In the genomic region with DNA sequence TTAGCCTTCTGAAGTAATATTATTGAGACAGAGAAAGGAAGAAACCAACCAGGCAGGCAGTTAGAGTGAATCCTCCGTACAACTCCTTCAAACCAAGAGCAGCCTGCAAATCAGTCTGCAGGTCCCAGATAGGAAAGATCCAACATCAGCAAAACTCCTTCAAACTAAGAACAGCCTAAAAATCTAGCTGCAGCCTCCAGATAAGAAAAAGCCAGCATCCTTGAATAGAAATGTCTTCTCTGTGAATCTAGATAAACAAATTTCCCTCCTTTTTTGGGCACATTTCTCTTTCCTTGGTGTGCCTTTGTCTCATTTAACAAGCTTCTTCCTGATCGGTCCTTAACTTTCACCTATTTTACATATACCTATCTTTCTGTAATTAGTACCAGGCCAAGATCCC, we compare ENCODE assay signal across 32 cellular contexts.
"Had no signal": no experiment of that assay in that cellular context is flagged by ENCODE, and none has a peak within 500 bp of the region (broad histone marks: within the 10 kb centered on the region; RNA-seq: fewer than 3 reads in every experiment).

No MANE protein-coding gene starts in this region.

- H3K4me3 Mint-ChIP-seq: activated B cell treated with CpG ODN at 0.5 μM for 24 hours; activated CD4-positive, alpha-beta memory T cell treated with anti-CD3 and anti-CD28 coated beads for 36 hours; activated naive CD4-positive, alpha-beta T cell treated with anti-CD3 and anti-CD28 coated beads for 36 hours; activated naive CD8-positive, alpha-beta T cell treated with anti-CD3 and anti-CD28 coated beads for 36 hours; activated T-cell treated with anti-CD3 and anti-CD28 coated beads, Interleukin-2, amount 50 U/mL, for 4 hours; activated T-helper 1 cell treated with anti-CD3 and anti-CD28 coated beads, Interleukin-12 subunit alpha, Interleukin-12 subunit beta, Interleukin-2, Interleukin-4 antibody, amounts not matched to agents 30 ng/mL and 10 ng/mL and 1 ng/mL, durations not matched to agents 14 hours and 24 hours and 36 hours; central memory CD8-positive, alpha-beta T cell; T-cell had no signal

- H3K4me1 Mint-ChIP-seq: activated B cell treated with CpG ODN at 0.5 μM for 24 hours; activated naive CD8-positive, alpha-beta T cell treated with anti-CD3 and anti-CD28 coated beads for 36 hours; central memory CD8-positive, alpha-beta T cell; T-cell had no signal

- H3K36me3 Mint-ChIP-seq: activated CD4-positive, alpha-beta memory T cell treated with anti-CD3 and anti-CD28 coated beads for 36 hours; activated naive CD8-positive, alpha-beta T cell treated with anti-CD3 and anti-CD28 coated beads for 36 hours; T-cell had no signal

- H3K27ac ChIP-seq: cardiac muscle cell, PC-9, RWPE1, VCaP had no signal

- H3K4me3 ChIP-seq: cardiac muscle cell, PC-9 had no signal

- H3K27me3 Mint-ChIP-seq: activated B cell treated with CpG ODN at 0.5 μM for 24 hours; activated CD4-positive, alpha-beta memory T cell treated with anti-CD3 and anti-CD28 coated beads for 36 hours; activated naive CD8-positive, alpha-beta T cell treated with anti-CD3 and anti-CD28 coated beads for 36 hours; central memory CD8-positive, alpha-beta T cell; T-cell had no signal

- H3K9me3 Mint-ChIP-seq: activated naive CD4-positive, alpha-beta T cell treated with anti-CD3 and anti-CD28 coated beads for 36 hours; activated naive CD8-positive, alpha-beta T cell treated with anti-CD3 and anti-CD28 coated beads for 36 hours had no signal

- H2AFZ ChIP-seq: PC-9 had no signal

- ATAC-seq: activated T-cell treated with anti-CD3 and anti-CD28 coated beads, Interleukin-2, amount 50 U/mL, for 4 hours; Right ventricle myocardium inferior; T-cell had no signal

- H3K27ac Mint-ChIP-seq: activated B cell treated with CpG ODN at 0.5 μM for 24 hours; activated CD4-positive, alpha-beta memory T cell treated with anti-CD3 and anti-CD28 coated beads for 36 hours; activated naive CD4-positive, alpha-beta T cell treated with anti-CD3 and anti-CD28 coated beads for 36 hours; activated naive CD8-positive, alpha-beta T cell treated with anti-CD3 and anti-CD28 coated beads for 36 hours; activated T-helper 1 cell treated with anti-CD3 and anti-CD28 coated beads, Interleukin-12 subunit alpha, Interleukin-12 subunit beta, Interleukin-2, Interleukin-4 antibody, amounts not matched to agents 30 ng/mL and 10 ng/mL and 1 ng/mL, durations not matched to agents 14 hours and 24 hours and 36 hours; T-cell had no signal

- H3K27me3 ChIP-seq: cardiac muscle cell had no signal

- DNase-seq: activated B cell treated with CpG ODN at 0.5 μM for 24 hours; activated CD4-positive, alpha-beta memory T cell treated with anti-CD3 and anti-CD28 coated beads for 36 hours; activated CD4-positive, alpha-beta T cell treated with anti-CD3 and anti-CD28 coated beads for 4 hours; activated CD4-positive, alpha-beta T cell treated with anti-CD3 and anti-CD28 coated beads, Interleukin-2, amount 50 U/mL, for 1 hour; activated CD4-positive, CD25-positive, alpha-beta regulatory T cell treated with anti-CD3 and anti-CD28 coated beads, Interleukin-2, amount 50 U/mL, for 72 hours; activated CD8-positive, alpha-beta memory T cell treated with anti-CD3 and anti-CD28 coated beads, Interleukin-2, amount 50 U/mL, for 4 hours; activated gamma-delta T cell treated with Interleukin-2 at 50 U/mL for 16 hours; activated naive CD4-positive, alpha-beta T cell treated with anti-CD3 and anti-CD28 coated beads for 36 hours; activated naive CD8-positive, alpha-beta T cell treated with anti-CD3 and anti-CD28 coated beads for 36 hours; activated T-cell treated with anti-CD3 and anti-CD28 coated beads for 4 hours; activated T-cell treated with anti-CD3 and anti-CD28 coated beads, Interleukin-2, amount 50 U/mL, for 4 hours; amniotic stem cell; aorta; Karpas-422; KBM-7; NCI-H1092; NCI-H1436 treated with DMSO at 0.1 percent for 48 hours; NCI-H1694 treated with DMSO at 0.1 percent for 48 hours; NCI-H2029; NCI-H345; NCI-H524 treated with DMSO at 0.1 percent for 48 hours; PC-9; T-cell; T-helper 2 cell; T-helper 9 cell had no signal

- FAIRE-seq: RCC 7860 had no signal

- H3K36me3 ChIP-seq: cardiac muscle cell had no signal

- H3K4me2 ChIP-seq: PC-9 had no signal
